Comparison of ENCODE assay signal across 11 cellular contexts in the genomic region with DNA sequence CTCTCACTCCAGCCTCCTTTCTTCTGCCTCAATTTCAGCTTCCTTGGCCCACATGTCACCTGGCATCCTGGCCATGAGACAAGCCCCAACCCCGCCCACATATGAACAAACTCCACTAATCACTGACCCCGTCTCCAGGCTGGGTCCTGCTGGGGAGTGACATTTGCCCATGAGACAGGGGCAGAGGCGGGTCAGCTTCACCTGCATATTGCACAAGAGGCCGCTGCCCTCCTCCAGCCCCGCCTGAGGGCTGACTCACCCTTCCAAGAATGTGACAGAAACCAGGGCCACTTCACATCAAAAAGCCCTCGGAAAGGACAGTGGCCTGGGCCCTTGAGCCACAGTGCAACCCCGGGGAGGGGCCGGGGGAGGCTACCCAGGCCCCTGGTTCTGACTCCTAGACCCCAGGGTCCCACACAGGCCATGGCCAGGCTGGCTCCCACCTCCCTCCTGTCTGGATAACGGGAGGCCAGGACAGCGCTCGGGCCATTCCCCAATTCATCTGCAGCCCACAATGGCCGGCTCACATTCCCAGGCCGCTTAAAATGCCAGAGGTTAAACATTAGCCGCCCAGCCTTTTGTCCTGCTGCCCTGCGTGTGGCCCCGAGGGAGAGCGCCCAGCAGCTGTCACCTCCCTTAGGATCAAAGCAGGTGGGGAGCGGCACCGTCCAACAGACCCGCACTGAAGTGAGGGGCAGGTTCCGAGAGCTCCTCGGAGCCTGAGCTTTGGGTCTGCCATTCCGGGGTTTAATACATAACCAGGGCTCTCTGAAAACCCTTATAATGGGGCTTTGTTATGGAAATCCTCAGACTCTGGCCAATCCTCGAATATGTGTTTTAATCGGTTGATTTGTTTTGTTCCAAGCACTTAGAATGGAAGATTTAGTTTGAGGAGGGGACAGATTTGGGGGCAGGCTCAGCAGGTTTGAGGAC. TPM values are rescaled to one million over a fixed set of nuclear protein-coding genes. Genes with fewer than 3 reads are reported as not detected.
DNase-seq lines count a peak whose midpoint lies in the region; ATAC-seq, FAIRE-seq and TF ChIP-seq lines count a peak whose summit lies in the region.
"Had no signal": no experiment of that assay in that cellular context is flagged by ENCODE, and none has a peak within 500 bp of the region (broad histone marks: within the 10 kb centered on the region; RNA-seq: fewer than 3 reads in every experiment).

No MANE protein-coding gene starts in this region.

- H3K9me3 ChIP-seq in ectodermal cell (ENCODE audit: control insufficient read depth, low read length) = no peaks in the 10 kb centered on the region
- H3K9me3 ChIP-seq in mucosa of descending colon = peaks cover 8% of the 10 kb centered on the region

- intact Hi-C loops in mucosa of descending colon (cut with DNase I, micrococcal nuclease) = no loop called here

- peaks cover 36% of the 10 kb centered on the region for H3K4me1 ChIP-seq in ectodermal cell (ENCODE audit: control insufficient read depth, insufficient read depth, low read length)
- H3K4me1 ChIP-seq in mucosa of descending colon (ENCODE audit: low read depth) = peaks cover 36% of the 10 kb centered on the region

- DNase-seq in AG10803 (ENCODE audit: low read depth) (peak; percentile 22), HuH-7.5 (ENCODE audit: low spot score) (peak; percentile 98), mucosa of descending colon (peak; percentile 65 to 84 (median 73)), NCI-H82 treated with DMSO at 0.1 percent for 48 hours (lab: John Stamatoyannopoulos, UW; ENCODE audit: unreplicated experiment) (no peak), NCI-H1436 treated with DMSO at 0.1 percent for 48 hours (lab: John Stamatoyannopoulos, UW) (no peak), GM12891 (ENCODE audit: insufficient read length, low spot score) (no peak)
- DNase-seq: activated CD4-positive, alpha-beta T cell treated with anti-CD3 and anti-CD28 coated beads, Interleukin-2, amount 10 ng/mL, durations not matched to agents 24 days and 14 days; aorta; NCI-H2171 treated with DMSO at 0.1 percent for 48 hours had no signal

- peak overlapping the region; percentile 95 for H3K27ac ChIP-seq in ectodermal cell (ENCODE audit: insufficient read depth, low read depth, low read length, poor library complexity, severe bottlenecking)

- H3K27me3 ChIP-seq in ectodermal cell (ENCODE audit: control insufficient read depth, insufficient read depth, low read length, poor library complexity, severe bottlenecking) = no peaks in the 10 kb centered on the region

- no peak for FAIRE-seq in GM12891 (lab: Jason Lieb, UNC)

- ATAC-seq in mucosa of descending colon (peak; percentile 62), HG03439 (IDR thresholded peaks at IDR 0.05; ENCODE audit: unreplicated experiment) (no peak)

- TF ChIP-seq CTCF in AG10803 (conservative IDR thresholded peaks at IDR 0.05; ENCODE audit: low read length) = no peak
- no peak for TF ChIP-seq CTCF in mucosa of descending colon (IDR thresholded peaks at IDR 0.05)

- H3K4me3 ChIP-seq in AG10803 (ENCODE audit: low read length) = no peak overlapping the region
- H3K4me3 ChIP-seq in ectodermal cell (ENCODE audit: insufficient read depth, low read depth, low read length) = no peak overlapping the region
- no peak overlapping the region for H3K4me3 ChIP-seq in mucosa of descending colon

- 9 to 11% methylated on average over 25 of the region's 25 CpGs for WGBS in ectodermal cell, 2 experiments

- H3K36me3 ChIP-seq in ectodermal cell (ENCODE audit: control insufficient read depth, insufficient read depth, low read length) (peaks cover 19% of the 10 kb centered on the region), mucosa of descending colon (ENCODE audit: low read depth) (no peaks in the 10 kb centered on the region)

- no peak for TF ChIP-seq POLR2A in GM12891 (IDR thresholded peaks at IDR 0.05; ENCODE audit: low read depth, low read length)

TF ChIP-seq in GM12891, 5 proteins besides CTCF, POLR2A, EP300 and RAD21:
- no peak for TF ChIP-seq POU2F2 (IDR thresholded peaks at IDR 0.05; ENCODE audit: low read depth, low read length)
- TF ChIP-seq PAX5 (IDR thresholded peaks at IDR 0.05; ENCODE audit: insufficient read depth, low read length, severe bottlenecking) = no peak
- no peak for TF ChIP-seq TAF1 (IDR thresholded peaks at IDR 0.05; ENCODE audit: low read depth, low read length)
- no peak for TF ChIP-seq POLR2AphosphoS5 (IDR thresholded peaks at IDR 0.05; ENCODE audit: low read depth, low read length)
- no peak for TF ChIP-seq SPI1 (IDR thresholded peaks at IDR 0.05; ENCODE audit: low read depth, low read length)

RNA-seq across cellular contexts. Expression of a gene that starts 42.3 kb away (rescaled TPM):
- polyA plus RNA-seq in ectodermal cell (2013, experiment 1 of 4) = 62.5 TPM
- polyA plus RNA-seq in ectodermal cell (2013, experiment 2 of 4) = 47.5 TPM
- 38.2 TPM for polyA plus RNA-seq in ectodermal cell (2013, experiment 3 of 4)
- 44.7 TPM for polyA plus RNA-seq in ectodermal cell (2013, experiment 4 of 4)
- 10 to 100 TPM; 40.5 to 41.5 (median 41.2) TPM for total RNA-seq in mucosa of descending colon
- 27.3 TPM for polyA plus RNA-seq in GM12891 (2012; ENCODE audit: low read depth, missing spikeins)

Comparison
In these comparisons a context has a peak if more than half of its experiments do, and no peak if none do; other contexts are left out.
1. DNase-seq: peak in AG10803 (single experiment), HuH-7.5 (single experiment) and mucosa of descending colon (3 of 3); none in NCI-H82 treated with DMSO at 0.1 percent for 48 hours (single experiment), NCI-H1436 treated with DMSO at 0.1 percent for 48 hours (single experiment) and GM12891 (single experiment).